ENCODE assay signal across 1 cellular context in genomic region chr17:57085448-57086068, GRCh38.
A peak's percentile ranks its signal among the peaks of the same experiment; 100 is the strongest.
TF ChIP-seq lines count a peak whose summit lies in the region.

No MANE protein-coding gene starts in this region.

TF ChIP-seq in HepG2, 621 proteins besides CTCF, POLR2A, EP300 and RAD21 (continued from another document and continues in another):
- peak; percentile 86 for TF ChIP-seq ZBTB14 (CRISPR knock-in tag; IDR thresholded peaks at IDR 0.05)
- TF ChIP-seq KLF11 (CRISPR knock-in tag; IDR thresholded peaks at IDR 0.05): peak; percentile 28; the same call in 1 of the 2 replicates
- peak; percentile 30; the same call in 1 of the 2 replicates for TF ChIP-seq ZXDC (CRISPR knock-in tag; IDR thresholded peaks at IDR 0.05)
- TF ChIP-seq ZBTB37 (CRISPR knock-in tag; IDR thresholded peaks at IDR 0.05): peak; percentile 60; the same call in 1 of the 2 replicates
- 0 out of 2 replicates have a peak, but pooled peaks have one; percentile 38 for TF ChIP-seq E2F5 (CRISPR knock-in tag; conservative IDR thresholded peaks at IDR 0.05)
- peak; percentile 92 for TF ChIP-seq ZBTB26 (CRISPR knock-in tag; IDR thresholded peaks at IDR 0.05; ENCODE audit: borderline replicate concordance)
- TF ChIP-seq ETS1 (CRISPR knock-in tag; IDR thresholded peaks at IDR 0.05): no peak
- TF ChIP-seq REXO4 (CRISPR knock-in tag; IDR thresholded peaks at IDR 0.05; ENCODE audit: borderline replicate concordance): no peak; the same call in 1 of the 2 replicates
- no peak for TF ChIP-seq CCAR2 (optimal IDR thresholded peaks at IDR 0.05; ENCODE audit: low read depth, low read length)
- no peak for TF ChIP-seq ZNF562 (CRISPR knock-in tag; IDR thresholded peaks at IDR 0.05; ENCODE audit: borderline replicate concordance)
- 0 out of 2 replicates have a peak, but pooled peaks have one; percentile 25 for TF ChIP-seq ZNF75D (CRISPR knock-in tag; IDR thresholded peaks at IDR 0.05; ENCODE audit: borderline replicate concordance)
- no peak; the same call in 1 of the 2 replicates for TF ChIP-seq TERF1 (CRISPR knock-in tag; IDR thresholded peaks at IDR 0.05)
- no peak for TF ChIP-seq JARID2 (CRISPR knock-in tag; IDR thresholded peaks at IDR 0.05; ENCODE audit: insufficient replicate concordance)
- no peak for TF ChIP-seq DNMT3B (CRISPR knock-in tag; conservative IDR thresholded peaks at IDR 0.05)
- TF ChIP-seq ZNF740 (CRISPR knock-in tag; IDR thresholded peaks at IDR 0.05): no peak; the same call in none of the 2 replicates
- TF ChIP-seq LRRFIP1 (CRISPR knock-in tag; conservative IDR thresholded peaks at IDR 0.05): no peak
- no peak for TF ChIP-seq GTF3A (CRISPR knock-in tag; conservative IDR thresholded peaks at IDR 0.05)
- peak; percentile 80 for TF ChIP-seq ZNF451 (CRISPR knock-in tag; IDR thresholded peaks at IDR 0.05)
- TF ChIP-seq ZFP36L1 (CRISPR knock-in tag; IDR thresholded peaks at IDR 0.05): peak; percentile 74; the same call in 1 of the 2 replicates
- peak; percentile 96; the same call in 1 of the 2 replicates for TF ChIP-seq MTA1 (CRISPR knock-in tag; IDR thresholded peaks at IDR 0.05; ENCODE audit: borderline replicate concordance)
- TF ChIP-seq ZNF773 (CRISPR knock-in tag; IDR thresholded peaks at IDR 0.05; ENCODE audit: borderline replicate concordance): peak; percentile 81; the same call in 1 of the 2 replicates
- no peak; the same call in 1 of the 2 replicates for TF ChIP-seq ZNF468 (CRISPR knock-in tag; IDR thresholded peaks at IDR 0.05)
- TF ChIP-seq ZNF12 (CRISPR knock-in tag; IDR thresholded peaks at IDR 0.05): no peak; the same call in 1 of the 2 replicates
- no peak; the same call in 1 of the 2 replicates for TF ChIP-seq ZSCAN5A (CRISPR knock-in tag; IDR thresholded peaks at IDR 0.05; ENCODE audit: borderline replicate concordance)
- TF ChIP-seq ETV5 (CRISPR knock-in tag; IDR thresholded peaks at IDR 0.05; ENCODE audit: borderline replicate concordance): peak; percentile 73; the same call in 1 of the 2 replicates
- TF ChIP-seq MBNL3 (CRISPR knock-in tag; conservative IDR thresholded peaks at IDR 0.05): no peak
- no peak; the same call in none of the 2 replicates for TF ChIP-seq NFATC3 (CRISPR knock-in tag; IDR thresholded peaks at IDR 0.05)
- no peak for TF ChIP-seq TCF12 (IDR thresholded peaks at IDR 0.05)
- TF ChIP-seq TCF12 (CRISPR knock-in tag; IDR thresholded peaks at IDR 0.05): peak; percentile 98
- TF ChIP-seq SIX4 (CRISPR knock-in tag; IDR thresholded peaks at IDR 0.05): peak; percentile 55; the same call in 1 of the 2 replicates
- TF ChIP-seq PBX2 (CRISPR knock-in tag; IDR thresholded peaks at IDR 0.05): no peak
- no peak for TF ChIP-seq ZNF577 (CRISPR knock-in tag; IDR thresholded peaks at IDR 0.05; ENCODE audit: borderline replicate concordance, low read depth)
- TF ChIP-seq ZNF747 (CRISPR knock-in tag; IDR thresholded peaks at IDR 0.05; ENCODE audit: borderline replicate concordance): peak; percentile 97
- TF ChIP-seq ELK4 (CRISPR knock-in tag; IDR thresholded peaks at IDR 0.05; ENCODE audit: borderline replicate concordance): 0 out of 2 replicates have a peak, but pooled peaks have one; percentile 33
- TF ChIP-seq SAP130 (CRISPR knock-in tag; IDR thresholded peaks at IDR 0.05; ENCODE audit: low read depth): peak; percentile 93
- TF ChIP-seq ZNF513 (CRISPR knock-in tag; conservative IDR thresholded peaks at IDR 0.05): no peak
- TF ChIP-seq TBX2 (CRISPR knock-in tag; IDR thresholded peaks at IDR 0.05; ENCODE audit: borderline replicate concordance): peak; percentile 99
- no peak for TF ChIP-seq ZMYM3 (CRISPR knock-in tag; IDR thresholded peaks at IDR 0.05)
- peak; percentile 36; the same call in 1 of the 2 replicates for TF ChIP-seq ZBTB21 (CRISPR knock-in tag; IDR thresholded peaks at IDR 0.05)
- no peak for TF ChIP-seq ZNF713 (CRISPR knock-in tag; IDR thresholded peaks at IDR 0.05)
- TF ChIP-seq JUND (CRISPR knock-in tag; IDR thresholded peaks at IDR 0.05): peak; percentile 54; the same call in 1 of the 2 replicates
- TF ChIP-seq THAP11 (CRISPR knock-in tag; IDR thresholded peaks at IDR 0.05): peak; percentile 62; the same call in 1 of the 2 replicates
- peak; percentile 71 for TF ChIP-seq XRCC5 (optimal IDR thresholded peaks at IDR 0.05; ENCODE audit: low read length)
